14 cellular contexts compared by ENCODE assay signal in genomic region chr17:31687505-31688126, GRCh38.
"Had no signal": no experiment of that assay in that cellular context is flagged by ENCODE, and none has a peak within 500 bp of the region (broad histone marks: within the 10 kb centered on the region; RNA-seq: fewer than 3 reads in every experiment).

No MANE protein-coding gene starts in this region.

- H3K4me1 ChIP-seq: left lung, testis had no signal

- DNase-seq: activated CD4-positive, alpha-beta memory T cell treated with anti-CD3 and anti-CD28 coated beads, Interleukin-2, amount 10 ng/mL, durations not matched to agents 7 days and 5 days; activated CD4-positive, alpha-beta T cell treated with anti-CD3 and anti-CD28 coated beads for 1 hour; activated gamma-delta T cell; activated naive CD8-positive, alpha-beta T cell treated with anti-CD3 and anti-CD28 coated beads for 36 hours; activated T-cell treated with anti-CD3 and anti-CD28 coated beads, Interleukin-2, amount 50 U/mL, for 48 hours; brain microvascular endothelial cell; dermis blood vessel endothelial cell; esophagus squamous epithelium; foreskin fibroblast; head of caudate nucleus; left lung; stimulated activated CD4-positive, alpha-beta T cell treated with anti-CD3 and anti-CD28 coated beads, Interleukin-4, amount 100 ng/mL, for 24 hours; stimulated activated naive CD8-positive, alpha-beta T cell treated with anti-CD3 and anti-CD28 coated beads, Interleukin-15, amount 100 ng/mL, for 72 hours; testis had no signal

- H3K27me3 ChIP-seq: brain microvascular endothelial cell, esophagus squamous epithelium, left lung, testis had no signal

- H3K27ac ChIP-seq: brain microvascular endothelial cell, esophagus squamous epithelium, left lung, testis had no signal

- H3K9me3 ChIP-seq: esophagus squamous epithelium, left lung, testis had no signal

- H3K4me3 ChIP-seq: esophagus squamous epithelium, left lung, testis had no signal

- H3K36me3 ChIP-seq: brain microvascular endothelial cell, esophagus squamous epithelium, left lung had no signal

- ATAC-seq: left lung; stimulated activated naive CD8-positive, alpha-beta T cell treated with anti-CD3 and anti-CD28 coated beads, Interleukin-15, amount 100 ng/mL, for 72 hours had no signal
